ENCODE assay signal across 8 cellular contexts in genomic region chr9:27573699-27574265, GRCh38. TPM values are rescaled to one million over a fixed set of nuclear protein-coding genes. Genes with fewer than 3 reads are reported as not detected.
DNase-seq lines count a peak whose midpoint lies in the region; ATAC-seq and TF ChIP-seq lines count a peak whose summit lies in the region.

No MANE protein-coding gene starts in this region.

- peaks cover 24% of the 10 kb centered on the region for H3K4me1 Mint-ChIP-seq in activated T-cell treated with anti-CD3 and anti-CD28 coated beads, Interleukin-2, amount 50 U/mL, for 72 hours (ENCODE audit: low read depth)

- peaks cover 23 to 25% (median 24%) of the 10 kb centered on the region in 4 donors for H3K4me1 ChIP-seq in esophagus muscularis mucosa
- peaks cover 28% of the 10 kb centered on the region for H3K4me1 ChIP-seq in muscle layer of colon (ENCODE audit: insufficient read depth, low read length)

- peak in 2 of 3 experiments; percentile 11 to 12 for TF ChIP-seq CTCF in esophagus muscularis mucosa (IDR thresholded peaks at IDR 0.05)

- H3K36me3 Mint-ChIP-seq in activated T-cell treated with anti-CD3 and anti-CD28 coated beads, Interleukin-2, amount 50 U/mL, for 72 hours (ENCODE audit: insufficient read depth in 2 of 2) = peaks cover 11 to 13% of the 10 kb centered on the region in 2 donors

- peak overlapping the region; percentile 62 for H3K9ac ChIP-seq in muscle layer of colon (ENCODE audit: low read length)

- H3K36me3 ChIP-seq in esophagus muscularis mucosa = no peaks in the 10 kb centered on the region
- no peaks in the 10 kb centered on the region for H3K36me3 ChIP-seq in muscle layer of colon (ENCODE audit: insufficient read depth, low read length)

- peak; percentile 84 for ATAC-seq in GM21619 (IDR thresholded peaks at IDR 0.05; ENCODE audit: unreplicated experiment)
- ATAC-seq in activated T-cell treated with anti-CD3 and anti-CD28 coated beads, Interleukin-2, amount 50 U/mL, for 72 hours (replicated peaks in 1 of 2) = peak; percentile 78 to 83

- DNase-seq in DMS153 (lab: John Stamatoyannopoulos, UW) = peak; percentile 99
- DNase-seq in activated T-cell treated with anti-CD3 and anti-CD28 coated beads, Interleukin-2, amount 50 U/mL, for 72 hours = peak; percentile 94 to 97
- DNase-seq in esophagus muscularis mucosa (ENCODE audit: extremely low spot score) = peak; percentile 100
- DNase-seq in stimulated activated CD8-positive, alpha-beta memory T cell treated with anti-CD3 and anti-CD28 coated beads, Interleukin-7, amount 100 ng/mL, for 1 hour (ENCODE audit: low read depth in 2 of 2) = peak; percentile 85 to 86

- peak overlapping the region; percentile 78 to 98 (median 86) for H3K4me3 ChIP-seq in esophagus muscularis mucosa
- peak overlapping the region; percentile 51 to 71 for H3K4me3 ChIP-seq in muscle layer of colon (ENCODE audit: low read depth in 1 of 2, low read length in 2 of 2)

- peak overlapping the region; percentile 96 to 100 (median 98) for H3K27ac ChIP-seq in esophagus muscularis mucosa (replicated peaks in 1 of 4)
- peak overlapping the region; percentile 95 for H3K27ac ChIP-seq in muscle layer of colon (ENCODE audit: low read depth, low read length)

- H3K27ac Mint-ChIP-seq in activated T-cell treated with anti-CD3 and anti-CD28 coated beads, Interleukin-2, amount 50 U/mL, for 72 hours = peak overlapping the region; percentile 100

- peaks cover 5 to 9% of the 10 kb centered on the region in 2 donors for H3K9me3 Mint-ChIP-seq in activated T-cell treated with anti-CD3 and anti-CD28 coated beads, Interleukin-2, amount 50 U/mL, for 72 hours

- H3K4me3 Mint-ChIP-seq in activated T-cell treated with anti-CD3 and anti-CD28 coated beads, Interleukin-2, amount 50 U/mL, for 72 hours = peak overlapping the region; percentile 95 to 99

- H3K27me3 ChIP-seq in esophagus muscularis mucosa (no peaks in the 10 kb centered on the region), muscle layer of colon (ENCODE audit: control insufficient read depth in 1 of 2, insufficient read depth in 2 of 2, low read length in 2 of 2) (no peaks in the 10 kb centered on the region)

- TF ChIP-seq EP300 in Ishikawa (IDR thresholded peaks at IDR 0.05; ENCODE audit: borderline replicate concordance) (no peak), esophagus muscularis mucosa (IDR thresholded peaks at IDR 0.05) (peak; percentile 96)

- H3K9me3 ChIP-seq in esophagus muscularis mucosa (peaks cover 0 to 4% (median 0%) of the 10 kb centered on the region in 4 donors), muscle layer of colon (ENCODE audit: low read length) (no peaks in the 10 kb centered on the region)

- H3K27me3 Mint-ChIP-seq in activated T-cell treated with anti-CD3 and anti-CD28 coated beads, Interleukin-2, amount 50 U/mL, for 72 hours (ENCODE audit: low read depth) = no peaks in the 10 kb centered on the region

- intact Hi-C loops in esophagus muscularis mucosa (cut with DNase I) = no loop called here

- TF ChIP-seq RAD21 in Ishikawa (IDR thresholded peaks at IDR 0.05; ENCODE audit: low read depth) = no peak

- peak; percentile 40 for TF ChIP-seq POLR2A in esophagus muscularis mucosa (IDR thresholded peaks at IDR 0.05; ENCODE audit: low read depth)

- WGBS in esophagus muscularis mucosa = 0% methylated on average over 30 of the region's 30 CpGs

TF ChIP-seq in Ishikawa, 13 proteins besides CTCF, POLR2A, EP300 and RAD21 (continues in another document):
- TF ChIP-seq TAF1 (IDR thresholded peaks at IDR 0.05; ENCODE audit: low read depth) (peak; percentile 52; the same call in 1 of the 2 replicates), YY1 (IDR thresholded peaks at IDR 0.05; ENCODE audit: low read depth) (peak; percentile 84), FOXM1 (IDR thresholded peaks at IDR 0.05; ENCODE audit: borderline replicate concordance, low read depth) (no peak), EGR1 (IDR thresholded peaks at IDR 0.05) (peak; percentile 90), CREB1 (IDR thresholded peaks at IDR 0.05; ENCODE audit: low read depth) (peak; percentile 98), ZBTB7A (IDR thresholded peaks at IDR 0.05; ENCODE audit: low read depth) (no peak), TCF12 (IDR thresholded peaks at IDR 0.05; ENCODE audit: low read depth) (no peak; the same call in 1 of the 2 replicates), REST (IDR thresholded peaks at IDR 0.05; ENCODE audit: low read depth) (peak; percentile 32; the same call in 1 of the 2 replicates), CEBPB (IDR thresholded peaks at IDR 0.05) (peak; percentile 53; the same call in 1 of the 2 replicates), TEAD4 (IDR thresholded peaks at IDR 0.05) (no peak; the same call in 1 of the 2 replicates), NFIC (IDR thresholded peaks at IDR 0.05) (no peak)

TF ChIP-seq in PFSK-1, 5 proteins besides CTCF, POLR2A, EP300 and RAD21:
- TF ChIP-seq TAF1 (IDR thresholded peaks at IDR 0.05; ENCODE audit: borderline replicate concordance, insufficient read depth, low read length) (0 out of 2 replicates have a peak, but pooled peaks have one; percentile 46), POLR2AphosphoS5 (IDR thresholded peaks at IDR 0.05; ENCODE audit: low read depth, low read length) (peak; percentile 37), REST (IDR thresholded peaks at IDR 0.05; ENCODE audit: insufficient read depth in 1 of 2, low read depth in 2 of 2, low read length in 2 of 2) (no peak)

RNA-seq across cellular contexts. Expression of gene C9orf72, which starts 0.5 kb away (rescaled TPM):
- 2.2 TPM for polyA plus RNA-seq in PFSK-1 (2012; ENCODE audit: insufficient read length, low read depth)
- total RNA-seq in activated T-cell treated with anti-CD3 and anti-CD28 coated beads, Interleukin-2, amount 50 U/mL, for 72 hours = 10 to 100 TPM; 11.5 to 21.3 TPM
- total RNA-seq in esophagus muscularis mucosa = 10 to 100 TPM; 11.5 to 20.5 (median 14.6) TPM

RNA-seq across cellular contexts. Expression of gene MOB3B, which starts 44.2 kb away (rescaled TPM):
- polyA plus RNA-seq in PFSK-1 (2012; ENCODE audit: insufficient read length, low read depth) = 0.46 TPM
- total RNA-seq in activated T-cell treated with anti-CD3 and anti-CD28 coated beads, Interleukin-2, amount 50 U/mL, for 72 hours = 1 to 10 TPM; 1.3 to 1.6 TPM
- total RNA-seq in esophagus muscularis mucosa = 10 to 100 TPM in 1 of 4 donors, 1 to 10 TPM in 3; 7.6 to 11.6 (median 9.5) TPM

RNA-seq across cellular contexts. Expression of gene IFNK, which starts 49.7 kb away (rescaled TPM):
- not detected for polyA plus RNA-seq in PFSK-1 (2012; ENCODE audit: insufficient read length, low read depth)
- not detected for total RNA-seq in activated T-cell treated with anti-CD3 and anti-CD28 coated beads, Interleukin-2, amount 50 U/mL, for 72 hours
- total RNA-seq in esophagus muscularis mucosa = not detected

Comparison
In these comparisons a context has a peak if more than half of its experiments do, and no peak if none do; other contexts are left out.
1. Peak in every context shown above with its lines: DNase-seq, ATAC-seq, H3K4me3 ChIP-seq and H3K27ac ChIP-seq.